Comparison of ENCODE assay signal across 10 cellular contexts in the genomic region with DNA sequence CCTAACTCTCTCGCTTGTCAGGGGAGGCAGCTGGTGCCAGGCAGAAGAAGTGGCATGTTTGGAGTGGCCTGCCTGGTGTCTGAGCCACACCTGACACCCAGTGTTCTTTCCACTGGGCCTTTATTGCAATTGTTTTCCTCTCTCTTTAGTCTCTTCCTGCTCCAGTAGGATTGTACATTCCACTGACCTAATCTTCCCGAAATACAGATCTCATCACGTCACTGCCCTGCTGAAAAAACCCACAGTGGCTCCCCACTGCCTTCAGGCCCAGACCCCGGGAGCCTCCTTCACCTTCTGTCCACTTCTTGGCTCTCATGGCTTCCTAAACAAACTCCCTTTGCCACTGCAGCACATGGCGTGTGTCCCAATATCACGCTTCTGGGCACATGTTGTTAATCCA. TPM values are rescaled to one million over a fixed set of nuclear protein-coding genes. Genes with fewer than 3 reads are reported as not detected.
A peak's percentile ranks its signal among the peaks of the same experiment; 100 is the strongest.
DNase-seq lines count a peak whose midpoint lies in the region; ATAC-seq and TF ChIP-seq lines count a peak whose summit lies in the region.
"Had no signal": no experiment of that assay in that cellular context is flagged by ENCODE, and none has a peak within 500 bp of the region (broad histone marks: within the 10 kb centered on the region; RNA-seq: fewer than 3 reads in every experiment).

No MANE protein-coding gene starts in this region.

- no peak for DNase-seq in AG04450 (ENCODE audit: low read depth, low spot score)
- peak; percentile 20 for DNase-seq in H4 (ENCODE audit: low spot score)
- DNase-seq in cardiac fibroblast (ENCODE audit: low read depth in 2 of 2): peak; percentile 37 to 47
- DNase-seq in activated gamma-delta T cell (lab: John Stamatoyannopoulos, UW): no peak
- DNase-seq in COLO829 (ENCODE audit: low spot score): no peak
- DNase-seq in DMS79 treated with DMSO at 0.1 percent for 48 hours (lab: John Stamatoyannopoulos, UW): no peak
- DNase-seq: NCI-H1092, SW 1271 had no signal

- H3K27me3 ChIP-seq in AG04450 (ENCODE audit: control insufficient read depth, insufficient read depth, low read length) (no peaks in the 10 kb centered on the region), muscle layer of colon (ENCODE audit: control insufficient read depth in 1 of 2, insufficient read depth in 2 of 2, low read length in 2 of 2) (no peaks in the 10 kb centered on the region)

- H3K9me3 ChIP-seq in AG04450 (ENCODE audit: control insufficient read depth, insufficient read depth, low read length): no peaks in the 10 kb centered on the region
- H3K9me3 ChIP-seq in muscle layer of colon (ENCODE audit: low read length): no peaks in the 10 kb centered on the region

- H3K27ac ChIP-seq in AG04450 (ENCODE audit: low read depth, low read length) (peak overlapping the region; percentile 73), muscle layer of colon (ENCODE audit: low read depth, low read length) (peak overlapping the region; percentile 54)

- no peaks in the 10 kb centered on the region for H3K36me3 ChIP-seq in muscle layer of colon (ENCODE audit: insufficient read depth, low read length)

- ATAC-seq in GM18520 (IDR thresholded peaks at IDR 0.05; ENCODE audit: unreplicated experiment): no peak

- CTCF ChIA-PET in AG04450 (lab: Charles Lee): interaction anchor here (0.6 to 0.7 kb wide), 2 partner anchors 261 to 415 kb away, joined by 3 to 4 read pairs; no protein-coding TSS in a partner anchor

- no peak for TF ChIP-seq CTCF in AG04450 (IDR thresholded peaks at IDR 0.05; ENCODE audit: low read depth, low read length)
- no peak for TF ChIP-seq CTCF in cardiac fibroblast (IDR thresholded peaks at IDR 0.05; ENCODE audit: low read depth, low read length)

- peaks cover 46% of the 10 kb centered on the region for H3K4me1 ChIP-seq in muscle layer of colon (ENCODE audit: insufficient read depth, low read length)

- POLR2A ChIA-PET in AG04450 (lab: Yijun Ruan, JAX): no interaction called here

- H3K4me3 ChIP-seq in AG04450 (ENCODE audit: low read depth, low read length) (no peak overlapping the region), cardiac fibroblast (replicated peaks in 1 of 2; ENCODE audit: low read depth in 2 of 2, low read length in 2 of 2) (no peak overlapping the region), muscle layer of colon (ENCODE audit: low read depth in 1 of 2, low read length in 2 of 2) (no peak overlapping the region)

- no peak overlapping the region for H3K9ac ChIP-seq in muscle layer of colon (ENCODE audit: low read length)

RNA-seq across cellular contexts. Expression of a gene that starts 25.2 kb away (rescaled TPM):
- 300 and 365 TPM in 2 replicates for polyA plus RNA-seq in AG04450 (2011; rRNA removed)
- 40.1 and 58.9 TPM in 2 replicates for polyA minus RNA-seq in AG04450 (2011; rRNA and poly(A)+ RNA removed)
- total RNA-seq in H4 (2014; rRNA removed; shearing (Covaris generic)): 325 and 389 TPM in 2 replicates

Comparison
In these comparisons a context has a peak if more than half of its experiments do, and no peak if none do; other contexts are left out.
1. DNase-seq: peak in H4 (single experiment) and cardiac fibroblast (2 of 2); none in AG04450 (single experiment), activated gamma-delta T cell (single experiment), COLO829 (single experiment) and DMS79 treated with DMSO at 0.1 percent for 48 hours (single experiment).